Comparison of ENCODE assay signal across 1 cellular context in the genomic region with DNA sequence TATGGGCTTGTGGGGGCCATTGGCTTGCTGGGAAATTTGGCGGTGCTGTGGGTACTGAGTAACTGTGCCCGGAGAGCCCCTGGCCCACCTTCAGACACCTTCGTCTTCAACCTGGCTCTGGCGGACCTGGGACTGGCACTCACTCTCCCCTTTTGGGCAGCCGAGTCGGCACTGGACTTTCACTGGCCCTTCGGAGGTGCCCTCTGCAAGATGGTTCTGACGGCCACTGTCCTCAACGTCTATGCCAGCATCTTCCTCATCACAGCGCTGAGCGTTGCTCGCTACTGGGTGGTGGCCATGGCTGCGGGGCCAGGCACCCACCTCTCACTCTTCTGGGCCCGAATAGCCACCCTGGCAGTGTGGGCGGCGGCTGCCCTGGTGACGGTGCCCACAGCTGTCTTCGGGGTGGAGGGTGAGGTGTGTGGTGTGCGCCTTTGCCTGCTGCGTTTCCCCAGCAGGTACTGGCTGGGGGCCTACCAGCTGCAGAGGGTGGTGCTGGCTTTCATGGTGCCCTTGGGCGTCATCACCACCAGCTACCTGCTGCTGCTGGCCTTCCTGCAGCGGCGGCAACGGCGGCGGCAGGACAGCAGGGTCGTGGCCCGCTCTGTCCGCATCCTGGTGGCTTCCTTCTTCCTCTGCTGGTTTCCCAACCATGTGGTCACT.
A peak's percentile ranks its signal among the peaks of the same experiment; 100 is the strongest.
TF ChIP-seq lines count a peak whose summit lies in the region.

No MANE protein-coding gene starts in this region.

TF ChIP-seq in A549, 52 proteins besides CTCF, POLR2A, EP300 and RAD21:
- TF ChIP-seq EHF (CRISPR knock-in tag; IDR thresholded peaks at IDR 0.05) (no peak), POLR2AphosphoS2 (conservative IDR thresholded peaks at IDR 0.05; ENCODE audit: low read length) (peak; percentile 87; the same call in 1 of the 2 replicates), TFCP2L1 (CRISPR knock-in tag; IDR thresholded peaks at IDR 0.05) (no peak), EHMT2 (IDR thresholded peaks at IDR 0.05; ENCODE audit: low read depth) (no peak), CHD4 (IDR thresholded peaks at IDR 0.05; ENCODE audit: borderline replicate concordance) (no peak)
- TF ChIP-seq, protein P1, sequence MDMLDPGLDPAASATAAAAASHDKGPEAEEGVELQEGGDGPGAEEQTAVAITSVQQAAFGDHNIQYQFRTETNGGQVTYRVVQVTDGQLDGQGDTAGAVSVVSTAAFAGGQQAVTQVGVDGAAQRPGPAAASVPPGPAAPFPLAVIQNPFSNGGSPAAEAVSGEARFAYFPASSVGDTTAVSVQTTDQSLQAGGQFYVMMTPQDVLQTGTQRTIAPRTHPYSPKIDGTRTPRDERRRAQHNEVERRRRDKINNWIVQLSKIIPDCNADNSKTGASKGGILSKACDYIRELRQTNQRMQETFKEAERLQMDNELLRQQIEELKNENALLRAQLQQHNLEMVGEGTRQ (IDR thresholded peaks at IDR 0.05): no peak
